In genomic region chr22:36277482-36278291, GRCh38 we compare ENCODE assay signal across 8 cellular contexts. TPM values are rescaled to one million over a fixed set of nuclear protein-coding genes. Genes with fewer than 3 reads are reported as not detected.
DNase-seq lines count a peak whose midpoint lies in the region; ATAC-seq and TF ChIP-seq lines count a peak whose summit lies in the region.

No MANE protein-coding gene starts in this region.

- peak overlapping the region; percentile 47 for H3K27ac Mint-ChIP-seq in activated T-helper 17 cell treated with anti-CD3 and anti-CD28 coated beads, Interleukin-2, amount 50 U/mL, for 72 hours

- no peaks in the 10 kb centered on the region for H3K9me3 ChIP-seq in Peyer's patch
- no peaks in the 10 kb centered on the region for H3K9me3 ChIP-seq in ovary
- H3K9me3 ChIP-seq in transverse colon: no peaks in the 10 kb centered on the region

- TF ChIP-seq CTCF in Peyer's patch (IDR thresholded peaks at IDR 0.05): peak; percentile 62 to 80 (median 72)
- TF ChIP-seq CTCF in fibroblast of villous mesenchyme (IDR thresholded peaks at IDR 0.05; ENCODE audit: insufficient read depth, low read depth, low read length): peak; percentile 73
- TF ChIP-seq CTCF in ovary (IDR thresholded peaks at IDR 0.05): peak; percentile 52 to 76 (median 63)
- peak; percentile 75 to 86 (median 81) for TF ChIP-seq CTCF in transverse colon (IDR thresholded peaks at IDR 0.05)

- H3K4me3 ChIP-seq in Peyer's patch (no peak overlapping the region), fibroblast of villous mesenchyme (ENCODE audit: low read depth, low read length) (no peak overlapping the region), ovary (no peak overlapping the region), transverse colon (no peak overlapping the region)

- H3K36me3 ChIP-seq in Peyer's patch (peaks cover 0 to 20% (median 0%) of the 10 kb centered on the region in 3 donors), ovary (no peaks in the 10 kb centered on the region), transverse colon (peaks cover 0 to 19% (median 9%) of the 10 kb centered on the region in 4 donors)

- H3K27me3 ChIP-seq in Peyer's patch (no peaks in the 10 kb centered on the region), ovary (no peaks in the 10 kb centered on the region), transverse colon (no peaks in the 10 kb centered on the region)

- no peak overlapping the region for H3K4me3 Mint-ChIP-seq in activated T-helper 17 cell treated with anti-CD3 and anti-CD28 coated beads, Interleukin-2, amount 50 U/mL, for 72 hours

- in situ Hi-C loops in transverse colon (cut with MboI; ENCODE audit: low pct_ligation_motif_present in 1 of 4, low pct_unique_long_range_greater_than_20kb in 1 of 4, low sequenced_read_pairs in 3 of 4): no loop called here

- H3K27ac ChIP-seq in Peyer's patch (no peak overlapping the region), ovary (no peak overlapping the region), transverse colon (peak overlapping the region in 2 of 4 donors; percentile 29 to 56)

- peak; percentile 78 for ATAC-seq in activated T-helper 17 cell treated with anti-CD3 and anti-CD28 coated beads, Interleukin-2, amount 50 U/mL, for 72 hours (replicated peaks)

- peaks cover 36% of the 10 kb centered on the region for H3K36me3 Mint-ChIP-seq in activated T-helper 17 cell treated with anti-CD3 and anti-CD28 coated beads, Interleukin-2, amount 50 U/mL, for 72 hours (ENCODE audit: low read depth)

- no peak for TF ChIP-seq POLR2A in Peyer's patch (IDR thresholded peaks at IDR 0.05)
- TF ChIP-seq POLR2A in ovary (IDR thresholded peaks at IDR 0.05): no peak
- no peak for TF ChIP-seq POLR2A in transverse colon (IDR thresholded peaks at IDR 0.05)

- no peaks in the 10 kb centered on the region for H3K9me3 Mint-ChIP-seq in activated T-helper 17 cell treated with anti-CD3 and anti-CD28 coated beads, Interleukin-2, amount 50 U/mL, for 72 hours

- peaks cover 19% of the 10 kb centered on the region for H3K4me1 Mint-ChIP-seq in activated T-helper 17 cell treated with anti-CD3 and anti-CD28 coated beads, Interleukin-2, amount 50 U/mL, for 72 hours

- TF ChIP-seq EP300 in ovary (IDR thresholded peaks at IDR 0.05) (no peak), transverse colon (IDR thresholded peaks at IDR 0.05; ENCODE audit: low read depth) (no peak)

- no peaks in the 10 kb centered on the region for H3K27me3 Mint-ChIP-seq in activated T-helper 17 cell treated with anti-CD3 and anti-CD28 coated beads, Interleukin-2, amount 50 U/mL, for 72 hours

- intact Hi-C loops in ovary (cut with DNase I): no loop called here
- intact Hi-C loops in transverse colon (cut with DNase I; ENCODE audit: low total_unique reads): loop anchor here (5.0 kb wide), 1 partner anchor 85 kb away; no protein-coding TSS in a partner anchor

- peaks cover 0 to 9% (median 3%) of the 10 kb centered on the region in 4 donors for H3K4me1 ChIP-seq in Peyer's patch
- H3K4me1 ChIP-seq in ovary (ENCODE audit: insufficient read depth): no peaks in the 10 kb centered on the region
- peaks cover 0 to 10% (median 5%) of the 10 kb centered on the region in 4 donors for H3K4me1 ChIP-seq in transverse colon

- DNase-seq in AG20443 (ENCODE audit: low spot score): peak; percentile 81
- peak; percentile 71 for DNase-seq in GM19238 (ENCODE audit: insufficient read length, low spot score)
- peak; percentile 57 to 83 (median 76) for DNase-seq in Peyer's patch
- DNase-seq in fibroblast of villous mesenchyme (ENCODE audit: low read depth): peak; percentile 65
- DNase-seq in ovary: peak in 4 of 5 donors; percentile 57 to 74 (median 66)
- DNase-seq in transverse colon: peak; percentile 68
- DNase-seq in DMS79 (lab: John Stamatoyannopoulos, UW): no peak

- 26 to 31% (median 28%) methylated on average over 18 of the region's 18 CpGs for WGBS in ovary, 3 donors
- 20 to 44% methylated on average over 2 to 12 of the region's 18 CpGs for whole genome bisulfite sequencing in transverse colon (ENCODE audit: low coverage in 1 of 2), 2 donors

RNA-seq across cellular contexts. Expression of gene APOL1, which starts 24.8 kb away (rescaled TPM):
- total RNA-seq in Peyer's patch (10 to 100 TPM; 12.2 to 23.9 (median 19.8) TPM), fibroblast of villous mesenchyme (12.9 and 21.6 TPM in 2 replicates), ovary (10 to 100 TPM; 11.4 to 59.3 (median 34.4) TPM), transverse colon (10 to 100 TPM in 3 of 4 donors, 1 to 10 TPM in 1; 2.2 to 19.5 (median 14.7) TPM)
- 10 to 100 TPM; 52.8 to 89.4 TPM for total RNA-seq in activated T-helper 17 cell treated with anti-CD3 and anti-CD28 coated beads, Interleukin-2, amount 50 U/mL, for 72 hours
- 10 to 100 TPM; 26.5 to 75.9 TPM for polyA plus RNA-seq in ovary

RNA-seq across cellular contexts. Expression of gene APOL2, which starts 38.4 kb away (rescaled TPM):
- 10 to 100 TPM; 48.7 to 55.2 (median 52.3) TPM for total RNA-seq in Peyer's patch
- 100 to 1,000 TPM; 105 to 116 TPM for total RNA-seq in activated T-helper 17 cell treated with anti-CD3 and anti-CD28 coated beads, Interleukin-2, amount 50 U/mL, for 72 hours
- 42.5 and 78.2 TPM in 2 replicates for total RNA-seq in fibroblast of villous mesenchyme
- total RNA-seq in ovary: 10 to 100 TPM; 21.8 to 38.1 (median 28.2) TPM
- 10 to 100 TPM; 13.6 to 33.7 TPM for polyA plus RNA-seq in ovary
- total RNA-seq in transverse colon: 100 to 1,000 TPM in 1 of 4 donors, 10 to 100 TPM in 2, 1 to 10 TPM in 1; 3.8 to 142 (median 47.8) TPM
